In the genomic region with DNA sequence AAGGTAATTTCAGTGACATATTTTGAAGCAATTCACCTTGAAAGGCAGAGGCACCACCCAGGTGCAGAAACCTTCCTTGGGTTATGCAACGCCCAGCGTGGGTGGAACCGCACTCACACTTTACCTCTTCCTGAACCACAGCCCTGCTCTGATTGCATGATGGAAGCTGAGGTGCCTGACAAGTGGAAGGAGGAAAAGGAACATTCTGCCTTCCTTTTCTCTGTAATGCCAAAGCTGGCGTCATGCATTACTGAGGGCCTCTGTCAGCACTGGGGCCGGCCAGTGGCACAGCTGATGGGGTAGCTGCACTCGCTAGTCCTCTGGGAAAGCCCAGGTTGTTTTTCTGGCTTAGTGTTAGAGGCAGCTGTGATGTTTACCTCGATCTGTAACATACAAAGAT, we compare ENCODE assay signal across 9 cellular contexts.
DNase-seq lines count a peak whose midpoint lies in the region; ATAC-seq and TF ChIP-seq lines count a peak whose summit lies in the region.
"Had no signal": no experiment of that assay in that cellular context is flagged by ENCODE, and none has a peak within 500 bp of the region (broad histone marks: within the 10 kb centered on the region; RNA-seq: fewer than 3 reads in every experiment).

No MANE protein-coding gene starts in this region.

- intact Hi-C loops in heart left ventricle (cut with DNase I): loop anchor here in 6 of 10 donors (5.0 to 10.0 kb wide), 2 partner anchors 53 to 116 kb away; no protein-coding TSS in a partner anchor

- no peak for TF ChIP-seq CTCF in heart left ventricle (IDR thresholded peaks at IDR 0.05)

- H3K4me3 ChIP-seq in heart left ventricle: no peak overlapping the region

- peaks cover 0 to 66% (median 27%) of the 10 kb centered on the region in 12 donors for H3K4me1 ChIP-seq in heart left ventricle

- ATAC-seq in HG03025 (IDR thresholded peaks at IDR 0.05; ENCODE audit: low FRiP score, unreplicated experiment): peak; percentile 63
- peak; percentile 77 to 86 (median 80) for ATAC-seq in heart left ventricle
- ATAC-seq in GM19467 (IDR thresholded peaks at IDR 0.05; ENCODE audit: unreplicated experiment): no peak

- peaks cover 0 to 8% (median 0%) of the 10 kb centered on the region in 12 donors for H3K9me3 ChIP-seq in heart left ventricle

- TF ChIP-seq POLR2A in heart left ventricle (IDR thresholded peaks at IDR 0.05): no peak

- 50 to 63% (median 59%) methylated on average over 7 of the region's 7 CpGs for WGBS in heart left ventricle, 4 donors

- no peaks in the 10 kb centered on the region for H3K27me3 ChIP-seq in heart left ventricle

- no peaks in the 10 kb centered on the region for H3K36me3 ChIP-seq in heart left ventricle

- DNase-seq in activated CD4-positive, alpha-beta T cell treated with anti-CD3 and anti-CD28 coated beads, Interleukin-2, amount 50 U/mL, for 48 hours: peak; percentile 43 to 58
- DNase-seq in heart left ventricle: peak in 4 of 5 donors; percentile 38 to 86 (median 50)
- peak; percentile 9 to 34 (median 15) for DNase-seq in stimulated activated CD4-positive, alpha-beta T cell treated with anti-CD3 and anti-CD28 coated beads, TNF-alpha, amount 100 ng/mL, for 4 hours (ENCODE audit: low read depth in 3 of 3)
- DNase-seq in NCI-H2171 (lab: John Stamatoyannopoulos, UW): no peak
- DNase-seq in KG1 (lab: John Stamatoyannopoulos, UW): no peak
- no peak for DNase-seq in NCI-H526 treated with DMSO at 0.1 percent for 48 hours (lab: John Stamatoyannopoulos, UW)

- peak overlapping the region; percentile 24 to 84 (median 70) for H3K27ac ChIP-seq in heart left ventricle
- H3K27ac ChIP-seq: HL-60 had no signal

Comparison
In these comparisons a context has a peak if more than half of its experiments do, and no peak if none do; other contexts are left out.
1. DNase-seq: peak in activated CD4-positive, alpha-beta T cell treated with anti-CD3 and anti-CD28 coated beads, Interleukin-2, amount 50 U/mL, for 48 hours (2 of 2), heart left ventricle (4 of 5) and stimulated activated CD4-positive, alpha-beta T cell treated with anti-CD3 and anti-CD28 coated beads, TNF-alpha, amount 100 ng/mL, for 4 hours (3 of 3); none in NCI-H2171 (single experiment), KG1 (single experiment) and NCI-H526 treated with DMSO at 0.1 percent for 48 hours (single experiment).